Comparison of ENCODE assay signal across 21 cellular contexts in genomic region chr1:30100186-30100862, GRCh38.
"Had no signal": no experiment of that assay in that cellular context is flagged by ENCODE, and none has a peak within 500 bp of the region (broad histone marks: within the 10 kb centered on the region; RNA-seq: fewer than 3 reads in every experiment).

No MANE protein-coding gene starts in this region.

- H3K9me3 Mint-ChIP-seq: natural killer cell; neural progenitor cell; stimulated activated naive CD8-positive, alpha-beta T cell treated with anti-CD3 and anti-CD28 coated beads, Interleukin-15, amount 100 ng/mL, for 72 hours; type B pancreatic cell had no signal

- H3K4me1 Mint-ChIP-seq: naive B cell; natural killer cell; stimulated activated memory B cell treated with anti-CD40 and anti-IgM and Interleukin-4, amounts not matched to agents 10 μg/mL and 1 μg/mL and 100 μg/mL, for 72 hours; stimulated activated naive CD8-positive, alpha-beta T cell treated with anti-CD3 and anti-CD28 coated beads, Interleukin-15, amount 100 ng/mL, for 72 hours had no signal

- ATAC-seq: lower lobe of right lung; natural killer cell; pancreas; right lobe of liver; stimulated activated memory B cell treated with anti-CD40 and anti-IgM and Interleukin-4, amounts not matched to agents 10 μg/mL and 1 μg/mL and 100 μg/mL, for 72 hours; stimulated activated naive CD8-positive, alpha-beta T cell treated with anti-CD3 and anti-CD28 coated beads, Interleukin-15, amount 100 ng/mL, for 72 hours had no signal

- H3K27ac Mint-ChIP-seq: naive B cell; natural killer cell; nephron progenitor cell; stimulated activated memory B cell treated with anti-CD40 and anti-IgM and Interleukin-4, amounts not matched to agents 10 μg/mL and 1 μg/mL and 100 μg/mL, for 72 hours; type B pancreatic cell had no signal

- DNase-seq: hippocampal formation; lower lobe of right lung; mammary epithelial cell; mesenchymal stem cell; naive B cell; natural killer cell; nephron progenitor cell; pancreas; retina; stimulated activated CD4-positive, alpha-beta T cell treated with anti-CD3 and anti-CD28 coated beads, Interleukin-1b, Interleukin-23, amount 100 ng/mL, for 48 hours; stimulated activated CD4-positive, alpha-beta T cell treated with anti-CD3 and anti-CD28 coated beads, Interleukin-2, amount 100 ng/mL, for 48 hours; stimulated activated CD4-positive, alpha-beta T cell treated with anti-CD3 and anti-CD28 coated beads, Interleukin-4, amount 100 ng/mL, for 4 hours; stimulated activated CD8-positive, alpha-beta memory T cell treated with anti-CD3 and anti-CD28 coated beads, Interleukin-4, amount 100 ng/mL, for 48 hours; stimulated activated naive CD4-positive, alpha-beta T cell treated with Interleukin-2 at 50 U/mL for 16 hours; stimulated activated naive CD8-positive, alpha-beta T cell treated with anti-CD3 and anti-CD28 coated beads, Interleukin-15, amount 100 ng/mL, for 72 hours; substantia nigra; uterus had no signal

- H3K4me3 Mint-ChIP-seq: naive B cell; natural killer cell; nephron progenitor cell; neural progenitor cell; stimulated activated memory B cell treated with anti-CD40 and anti-IgM and Interleukin-4, amounts not matched to agents 10 μg/mL and 1 μg/mL and 100 μg/mL, for 72 hours; stimulated activated naive CD8-positive, alpha-beta T cell treated with anti-CD3 and anti-CD28 coated beads, Interleukin-15, amount 100 ng/mL, for 72 hours; type B pancreatic cell had no signal

- H3K36me3 Mint-ChIP-seq: naive B cell; natural killer cell; neural progenitor cell; stimulated activated memory B cell treated with anti-CD40 and anti-IgM and Interleukin-4, amounts not matched to agents 10 μg/mL and 1 μg/mL and 100 μg/mL, for 72 hours; type B pancreatic cell had no signal
